ENCODE assay signal across 1 cellular context in genomic region chr4:8580321-8581093, GRCh38.
TF ChIP-seq lines count a peak whose summit lies in the region.

TSS of gene GPR78 (plus strand) at chr4:8580392. CDS start at chr4:8580983, 591 bp downstream.

TF ChIP-seq in HepG2, 621 proteins besides CTCF, POLR2A, EP300 and RAD21 (continued from another document and continues in another):
- TF ChIP-seq, protein P1, sequence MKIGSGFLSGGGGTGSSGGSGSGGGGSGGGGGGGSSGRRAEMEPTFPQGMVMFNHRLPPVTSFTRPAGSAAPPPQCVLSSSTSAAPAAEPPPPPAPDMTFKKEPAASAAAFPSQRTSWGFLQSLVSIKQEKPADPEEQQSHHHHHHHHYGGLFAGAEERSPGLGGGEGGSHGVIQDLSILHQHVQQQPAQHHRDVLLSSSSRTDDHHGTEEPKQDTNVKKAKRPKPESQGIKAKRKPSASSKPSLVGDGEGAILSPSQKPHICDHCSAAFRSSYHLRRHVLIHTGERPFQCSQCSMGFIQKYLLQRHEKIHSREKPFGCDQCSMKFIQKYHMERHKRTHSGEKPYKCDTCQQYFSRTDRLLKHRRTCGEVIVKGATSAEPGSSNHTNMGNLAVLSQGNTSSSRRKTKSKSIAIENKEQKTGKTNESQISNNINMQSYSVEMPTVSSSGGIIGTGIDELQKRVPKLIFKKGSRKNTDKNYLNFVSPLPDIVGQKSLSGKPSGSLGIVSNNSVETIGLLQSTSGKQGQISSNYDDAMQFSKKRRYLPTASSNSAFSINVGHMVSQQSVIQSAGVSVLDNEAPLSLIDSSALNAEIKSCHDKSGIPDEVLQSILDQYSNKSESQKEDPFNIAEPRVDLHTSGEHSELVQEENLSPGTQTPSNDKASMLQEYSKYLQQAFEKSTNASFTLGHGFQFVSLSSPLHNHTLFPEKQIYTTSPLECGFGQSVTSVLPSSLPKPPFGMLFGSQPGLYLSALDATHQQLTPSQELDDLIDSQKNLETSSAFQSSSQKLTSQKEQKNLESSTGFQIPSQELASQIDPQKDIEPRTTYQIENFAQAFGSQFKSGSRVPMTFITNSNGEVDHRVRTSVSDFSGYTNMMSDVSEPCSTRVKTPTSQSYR (CRISPR knock-in tag; IDR thresholded peaks at IDR 0.05; ENCODE audit: borderline replicate concordance): peak; percentile 58; the same call in 1 of the 2 replicates
- TF ChIP-seq NCOA2 (CRISPR knock-in tag; IDR thresholded peaks at IDR 0.05) (peak; percentile 58), ARHGAP35 (CRISPR knock-in tag; IDR thresholded peaks at IDR 0.05; ENCODE audit: borderline replicate concordance) (peak; percentile 47; the same call in 1 of the 2 replicates), ZFP91 (CRISPR knock-in tag; IDR thresholded peaks at IDR 0.05; ENCODE audit: borderline replicate concordance) (peak; percentile 40; the same call in 1 of the 2 replicates), HDAC2 (CRISPR knock-in tag; IDR thresholded peaks at IDR 0.05) (peak; percentile 37; the same call in 1 of the 2 replicates), ZNF232 (CRISPR knock-in tag; IDR thresholded peaks at IDR 0.05; ENCODE audit: borderline replicate concordance) (peak; percentile 85; the same call in 1 of the 2 replicates), THRA (CRISPR knock-in tag; IDR thresholded peaks at IDR 0.05; ENCODE audit: borderline replicate concordance) (peak; percentile 78; the same call in 1 of the 2 replicates), PPARG (CRISPR knock-in tag; conservative IDR thresholded peaks at IDR 0.05) (no peak), ZNF121 (CRISPR knock-in tag; IDR thresholded peaks at IDR 0.05) (no peak), ZMYM4 (CRISPR knock-in tag; IDR thresholded peaks at IDR 0.05) (0 out of 2 replicates have a peak, but pooled peaks have one; percentile 26), CBX5 (CRISPR knock-in tag; IDR thresholded peaks at IDR 0.05; ENCODE audit: borderline replicate concordance) (no peak), BCL6 (CRISPR knock-in tag; IDR thresholded peaks at IDR 0.05) (0 out of 2 replicates have a peak, but pooled peaks have one; percentile 27), ARNT (IDR thresholded peaks at IDR 0.05) (no peak), ZBTB39 (CRISPR knock-in tag; IDR thresholded peaks at IDR 0.05) (no peak), ZNF230 (CRISPR knock-in tag; IDR thresholded peaks at IDR 0.05) (no peak), RARA (CRISPR knock-in tag; IDR thresholded peaks at IDR 0.05) (peak; percentile 53; the same call in 1 of the 2 replicates), ZNF264 (CRISPR knock-in tag; IDR thresholded peaks at IDR 0.05) (peak; percentile 58; the same call in 1 of the 2 replicates), ZNF331 (CRISPR knock-in tag; IDR thresholded peaks at IDR 0.05) (peak; percentile 83), HOXA3 (CRISPR knock-in tag; IDR thresholded peaks at IDR 0.05) (peak; percentile 61; the same call in 1 of the 2 replicates), ZNF768 (CRISPR knock-in tag; IDR thresholded peaks at IDR 0.05) (peak; percentile 71), TOPORS (CRISPR knock-in tag; IDR thresholded peaks at IDR 0.05) (0 out of 2 replicates have a peak, but pooled peaks have one; percentile 29), PAX8 (CRISPR knock-in tag; IDR thresholded peaks at IDR 0.05; ENCODE audit: borderline replicate concordance) (no peak), HOMEZ (CRISPR knock-in tag; IDR thresholded peaks at IDR 0.05; ENCODE audit: low read depth) (0 out of 2 replicates have a peak, but pooled peaks have one; percentile 31), ZNF12 (CRISPR knock-in tag; IDR thresholded peaks at IDR 0.05) (peak; percentile 58; the same call in 1 of the 2 replicates), EHMT2 (IDR thresholded peaks at IDR 0.05; ENCODE audit: borderline replicate concordance, low read depth, low read length) (peak; percentile 75; the same call in 1 of the 2 replicates), JUNB (CRISPR knock-in tag; IDR thresholded peaks at IDR 0.05; ENCODE audit: borderline replicate concordance) (0 out of 2 replicates have a peak, but pooled peaks have one; percentile 10), ATF7-NPFF (CRISPR knock-in tag; IDR thresholded peaks at IDR 0.05; ENCODE audit: low read depth) (peak; percentile 79; the same call in 1 of the 2 replicates), SALL1 (CRISPR knock-in tag; IDR thresholded peaks at IDR 0.05) (peak; percentile 87)
- TF ChIP-seq, protein P2, sequence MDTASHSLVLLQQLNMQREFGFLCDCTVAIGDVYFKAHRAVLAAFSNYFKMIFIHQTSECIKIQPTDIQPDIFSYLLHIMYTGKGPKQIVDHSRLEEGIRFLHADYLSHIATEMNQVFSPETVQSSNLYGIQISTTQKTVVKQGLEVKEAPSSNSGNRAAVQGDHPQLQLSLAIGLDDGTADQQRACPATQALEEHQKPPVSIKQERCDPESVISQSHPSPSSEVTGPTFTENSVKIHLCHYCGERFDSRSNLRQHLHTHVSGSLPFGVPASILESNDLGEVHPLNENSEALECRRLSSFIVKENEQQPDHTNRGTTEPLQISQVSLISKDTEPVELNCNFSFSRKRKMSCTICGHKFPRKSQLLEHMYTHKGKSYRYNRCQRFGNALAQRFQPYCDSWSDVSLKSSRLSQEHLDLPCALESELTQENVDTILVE (CRISPR knock-in tag; IDR thresholded peaks at IDR 0.05): peak; percentile 59; the same call in 1 of the 2 replicates
- TF ChIP-seq, protein P3, sequence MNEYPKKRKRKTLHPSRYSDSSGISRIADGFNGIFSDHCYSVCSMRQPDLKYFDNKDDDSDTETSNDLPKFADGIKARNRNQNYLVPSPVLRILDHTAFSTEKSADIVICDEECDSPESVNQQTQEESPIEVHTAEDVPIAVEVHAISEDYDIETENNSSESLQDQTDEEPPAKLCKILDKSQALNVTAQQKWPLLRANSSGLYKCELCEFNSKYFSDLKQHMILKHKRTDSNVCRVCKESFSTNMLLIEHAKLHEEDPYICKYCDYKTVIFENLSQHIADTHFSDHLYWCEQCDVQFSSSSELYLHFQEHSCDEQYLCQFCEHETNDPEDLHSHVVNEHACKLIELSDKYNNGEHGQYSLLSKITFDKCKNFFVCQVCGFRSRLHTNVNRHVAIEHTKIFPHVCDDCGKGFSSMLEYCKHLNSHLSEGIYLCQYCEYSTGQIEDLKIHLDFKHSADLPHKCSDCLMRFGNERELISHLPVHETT (CRISPR knock-in tag; conservative IDR thresholded peaks at IDR 0.05): 0 out of 2 replicates have a peak, but pooled peaks have one; percentile 60
- TF ChIP-seq, protein P4, sequence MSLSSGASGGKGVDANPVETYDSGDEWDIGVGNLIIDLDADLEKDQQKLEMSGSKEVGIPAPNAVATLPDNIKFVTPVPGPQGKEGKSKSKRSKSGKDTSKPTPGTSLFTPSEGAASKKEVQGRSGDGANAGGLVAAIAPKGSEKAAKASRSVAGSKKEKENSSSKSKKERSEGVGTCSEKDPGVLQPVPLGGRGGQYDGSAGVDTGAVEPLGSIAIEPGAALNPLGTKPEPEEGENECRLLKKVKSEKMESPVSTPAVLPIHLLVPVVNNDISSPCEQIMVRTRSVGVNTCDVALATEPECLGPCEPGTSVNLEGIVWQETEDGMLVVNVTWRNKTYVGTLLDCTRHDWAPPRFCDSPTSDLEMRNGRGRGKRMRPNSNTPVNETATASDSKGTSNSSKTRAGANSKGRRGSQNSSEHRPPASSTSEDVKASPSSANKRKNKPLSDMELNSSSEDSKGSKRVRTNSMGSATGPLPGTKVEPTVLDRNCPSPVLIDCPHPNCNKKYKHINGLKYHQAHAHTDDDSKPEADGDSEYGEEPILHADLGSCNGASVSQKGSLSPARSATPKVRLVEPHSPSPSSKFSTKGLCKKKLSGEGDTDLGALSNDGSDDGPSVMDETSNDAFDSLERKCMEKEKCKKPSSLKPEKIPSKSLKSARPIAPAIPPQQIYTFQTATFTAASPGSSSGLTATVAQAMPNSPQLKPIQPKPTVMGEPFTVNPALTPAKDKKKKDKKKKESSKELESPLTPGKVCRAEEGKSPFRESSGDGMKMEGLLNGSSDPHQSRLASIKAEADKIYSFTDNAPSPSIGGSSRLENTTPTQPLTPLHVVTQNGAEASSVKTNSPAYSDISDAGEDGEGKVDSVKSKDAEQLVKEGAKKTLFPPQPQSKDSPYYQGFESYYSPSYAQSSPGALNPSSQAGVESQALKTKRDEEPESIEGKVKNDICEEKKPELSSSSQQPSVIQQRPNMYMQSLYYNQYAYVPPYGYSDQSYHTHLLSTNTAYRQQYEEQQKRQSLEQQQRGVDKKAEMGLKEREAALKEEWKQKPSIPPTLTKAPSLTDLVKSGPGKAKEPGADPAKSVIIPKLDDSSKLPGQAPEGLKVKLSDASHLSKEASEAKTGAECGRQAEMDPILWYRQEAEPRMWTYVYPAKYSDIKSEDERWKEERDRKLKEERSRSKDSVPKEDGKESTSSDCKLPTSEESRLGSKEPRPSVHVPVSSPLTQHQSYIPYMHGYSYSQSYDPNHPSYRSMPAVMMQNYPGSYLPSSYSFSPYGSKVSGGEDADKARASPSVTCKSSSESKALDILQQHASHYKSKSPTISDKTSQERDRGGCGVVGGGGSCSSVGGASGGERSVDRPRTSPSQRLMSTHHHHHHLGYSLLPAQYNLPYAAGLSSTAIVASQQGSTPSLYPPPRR (CRISPR knock-in tag; IDR thresholded peaks at IDR 0.05; ENCODE audit: borderline replicate concordance): no peak
- TF ChIP-seq, protein P5, sequence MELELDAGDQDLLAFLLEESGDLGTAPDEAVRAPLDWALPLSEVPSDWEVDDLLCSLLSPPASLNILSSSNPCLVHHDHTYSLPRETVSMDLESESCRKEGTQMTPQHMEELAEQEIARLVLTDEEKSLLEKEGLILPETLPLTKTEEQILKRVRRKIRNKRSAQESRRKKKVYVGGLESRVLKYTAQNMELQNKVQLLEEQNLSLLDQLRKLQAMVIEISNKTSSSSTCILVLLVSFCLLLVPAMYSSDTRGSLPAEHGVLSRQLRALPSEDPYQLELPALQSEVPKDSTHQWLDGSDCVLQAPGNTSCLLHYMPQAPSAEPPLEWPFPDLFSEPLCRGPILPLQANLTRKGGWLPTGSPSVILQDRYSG (CRISPR knock-in tag; IDR thresholded peaks at IDR 0.05): peak; percentile 69; the same call in 1 of the 2 replicates
